In genomic region chr3:133843634-133844033, GRCh38 we compare ENCODE assay signal across 14 cellular contexts. TPM values are rescaled to one million over a fixed set of nuclear protein-coding genes. Genes with fewer than 3 reads are reported as not detected.
DNase-seq lines count a peak whose midpoint lies in the region; ATAC-seq and TF ChIP-seq lines count a peak whose summit lies in the region.
"Had no signal": no experiment of that assay in that cellular context is flagged by ENCODE, and none has a peak within 500 bp of the region (broad histone marks: within the 10 kb centered on the region; RNA-seq: fewer than 3 reads in every experiment).

No MANE protein-coding gene starts in this region.

- no peak overlapping the region for H3K27ac ChIP-seq in mesenchymal stem cell (ENCODE audit: low read length, poor library complexity, severe bottlenecking)
- no peak overlapping the region for H3K27ac ChIP-seq in Peyer's patch
- H3K27ac ChIP-seq in psoas muscle: no peak overlapping the region

- ATAC-seq in HG03442 (IDR thresholded peaks at IDR 0.05; ENCODE audit: unreplicated experiment) (no peak), psoas muscle (no peak)

- H3K9ac ChIP-seq in mesenchymal stem cell (ENCODE audit: low read length): no peak overlapping the region

- H3K4me3 ChIP-seq in cardiac fibroblast (replicated peaks in 1 of 2; ENCODE audit: low read depth in 2 of 2, low read length in 2 of 2) (no peak overlapping the region), mesenchymal stem cell (ENCODE audit: insufficient read depth in 1 of 2, low read depth in 1 of 2, low read length in 2 of 2) (no peak overlapping the region), Peyer's patch (no peak overlapping the region), psoas muscle (no peak overlapping the region)

- no peak overlapping the region for H2BK12ac ChIP-seq in mesenchymal stem cell (ENCODE audit: low read length in 2 of 2)

- no peak overlapping the region for H2BK15ac ChIP-seq in mesenchymal stem cell (ENCODE audit: low read depth, poor library complexity, severe bottlenecking)

- intact Hi-C loops in psoas muscle (cut with DNase I): no loop called here

- WGBS in mesenchymal stem cell: 42% methylated on average over 6 of the region's 7 CpGs
- 71 to 74% (median 73%) methylated on average over 7 of the region's 7 CpGs for WGBS in psoas muscle, 3 donors

- H3K27me3 ChIP-seq in mesenchymal stem cell (ENCODE audit: control insufficient read depth in 1 of 2, insufficient read depth in 1 of 2, low read length in 2 of 2) (peaks cover 0 to 9% of the 10 kb centered on the region in 2 experiments), Peyer's patch (no peaks in the 10 kb centered on the region), psoas muscle (ENCODE audit: insufficient read depth in 3 of 3, low read length in 2 of 3) (no peaks in the 10 kb centered on the region)

- H4K8ac ChIP-seq in mesenchymal stem cell (ENCODE audit: low read length): no peak overlapping the region

- H3K18ac ChIP-seq in mesenchymal stem cell (ENCODE audit: low read depth in 1 of 2, low read length in 2 of 2): no peak overlapping the region

- no peak overlapping the region for H4K91ac ChIP-seq in mesenchymal stem cell (ENCODE audit: low read length)

- no peaks in the 10 kb centered on the region for H3K79me1 ChIP-seq in mesenchymal stem cell (replicated peaks; ENCODE audit: low read length, poor library complexity, severe bottlenecking)

- H3K4me1 ChIP-seq in mesenchymal stem cell (ENCODE audit: control insufficient read depth, insufficient read depth, low read depth, low read length) (peaks cover 3% of the 10 kb centered on the region), Peyer's patch (no peaks in the 10 kb centered on the region), psoas muscle (no peaks in the 10 kb centered on the region)

- no peak for TF ChIP-seq CTCF in cardiac fibroblast (IDR thresholded peaks at IDR 0.05; ENCODE audit: low read depth, low read length)
- TF ChIP-seq CTCF in Peyer's patch (IDR thresholded peaks at IDR 0.05): no peak
- no peak for TF ChIP-seq CTCF in psoas muscle (IDR thresholded peaks at IDR 0.05)

- TF ChIP-seq POLR2A in Peyer's patch (IDR thresholded peaks at IDR 0.05): no peak

- peaks cover 0 to 9% of the 10 kb centered on the region in 2 experiments for H3K36me3 ChIP-seq in mesenchymal stem cell (ENCODE audit: control insufficient read depth in 1 of 2, insufficient read depth in 2 of 2, low read depth in 1 of 2, low read length in 2 of 2)
- H3K36me3 ChIP-seq in Peyer's patch: no peaks in the 10 kb centered on the region
- H3K36me3 ChIP-seq in psoas muscle (ENCODE audit: insufficient read depth in 1 of 2, low read depth in 1 of 2): no peaks in the 10 kb centered on the region

- H3K9me3 ChIP-seq in mesenchymal stem cell (ENCODE audit: control insufficient read depth, low read length) (no peaks in the 10 kb centered on the region), Peyer's patch (no peaks in the 10 kb centered on the region), psoas muscle (no peaks in the 10 kb centered on the region)

- H2BK5ac ChIP-seq in mesenchymal stem cell (ENCODE audit: low read depth, low read length, poor library complexity, severe bottlenecking): no peak overlapping the region

- DNase-seq in AG08396 (ENCODE audit: low spot score): peak; percentile 59
- peak; percentile 34 for DNase-seq in HS-5 (ENCODE audit: low read depth)
- peak; percentile 29 to 81 for DNase-seq in cardiac fibroblast (ENCODE audit: low read depth in 2 of 2)
- DNase-seq in mesenchymal stem cell: peak; percentile 85
- DNase-seq in amniotic stem cell (lab: John Stamatoyannopoulos, UW): no peak
- no peak for DNase-seq in Peyer's patch
- no peak for DNase-seq in psoas muscle
- DNase-seq: dermis blood vessel endothelial cell; DMS 273 treated with DMSO at 0.1 percent for 48 hours; mesendoderm; MV-4-11; stimulated activated CD4-positive, alpha-beta T cell treated with anti-CD3 and anti-CD28 coated beads, Interleukin-12 subunit alpha, Interleukin-12 subunit beta, amount 100 ng/mL, for 4 hours; T-helper 9 cell had no signal

- H2BK120ac ChIP-seq in mesenchymal stem cell (ENCODE audit: low read depth, low read length): no peak overlapping the region

- no peak overlapping the region for H3K23ac ChIP-seq in mesenchymal stem cell (ENCODE audit: low read length in 2 of 2)

- H3K4me2 ChIP-seq in mesenchymal stem cell (ENCODE audit: low read length, poor library complexity, severe bottlenecking): no peak overlapping the region

- H3K4ac ChIP-seq in mesenchymal stem cell (ENCODE audit: low read depth in 1 of 2, low read length in 2 of 2): no peak overlapping the region

- no peak overlapping the region for H2AK5ac ChIP-seq in mesenchymal stem cell (ENCODE audit: low read length, severe bottlenecking)

- no peak overlapping the region for H3K14ac ChIP-seq in mesenchymal stem cell (ENCODE audit: low read length in 2 of 2)

- H2AFZ ChIP-seq in mesenchymal stem cell (ENCODE audit: low read depth, low read length): no peak overlapping the region

RNA-seq across cellular contexts. Expression of gene SRPRB, which starts 38.0 kb away (rescaled TPM):
- 37.8 TPM for polyA plus RNA-seq in mesenchymal stem cell (2013, experiment 1 of 2)
- polyA plus RNA-seq in mesenchymal stem cell (2013, experiment 2 of 2): 40.2 TPM
- total RNA-seq in Peyer's patch (10 to 100 TPM in 2 of 4 donors, 1 to 10 TPM in 2; 5.0 to 15.6 (median 10.1) TPM), psoas muscle (10 to 100 TPM; 28.0 to 52.3 (median 43.1) TPM)
- polyA plus RNA-seq in psoas muscle: 10 to 100 TPM; 33.5 to 70.4 (median 48.9) TPM

RNA-seq across cellular contexts. Expression of gene RAB6B, which starts 52.0 kb away (rescaled TPM):
- 1.3 TPM for polyA plus RNA-seq in mesenchymal stem cell (2013, experiment 1 of 2)
- 1.3 TPM for polyA plus RNA-seq in mesenchymal stem cell (2013, experiment 2 of 2)
- total RNA-seq in Peyer's patch (1 to 10 TPM in 1 of 4 donors, under 1 TPM in 3; 0.53 to 1.2 (median 0.81) TPM), psoas muscle (1 to 10 TPM; 2.0 to 3.8 (median 3.4) TPM)
- 1 to 10 TPM in 1 of 3 donors, under 1 TPM in 2; 0.93 to 1.3 (median 0.94) TPM for polyA plus RNA-seq in psoas muscle

Comparison
In these comparisons a context has a peak if more than half of its experiments do, and no peak if none do; other contexts are left out.
1. DNase-seq: peak in AG08396 (single experiment), HS-5 (single experiment), cardiac fibroblast (2 of 2) and mesenchymal stem cell (single experiment); none in amniotic stem cell (single experiment), Peyer's patch (0 of 3) and psoas muscle (0 of 2).